ENCODE assay signal across 15 cellular contexts in the genomic region with DNA sequence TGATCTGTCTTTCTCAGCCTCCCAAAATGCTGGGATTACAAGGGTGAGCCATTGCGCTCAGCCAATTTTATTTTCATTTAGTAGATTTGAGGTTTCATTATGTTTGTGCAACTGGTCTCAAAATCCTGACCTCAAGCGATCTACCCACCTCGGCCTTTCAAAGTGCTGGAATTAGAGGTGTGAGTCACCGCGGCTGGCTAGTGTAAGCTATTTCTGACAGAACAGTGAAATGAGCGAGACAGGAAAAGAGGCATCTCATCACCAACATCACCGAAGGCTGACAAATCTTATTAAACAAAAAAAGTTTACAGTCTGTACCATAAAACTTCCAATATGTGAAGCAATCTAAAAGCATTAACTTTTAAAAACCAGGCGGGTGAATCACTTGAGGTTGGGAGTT. TPM values are rescaled to one million over a fixed set of nuclear protein-coding genes. Genes with fewer than 3 reads are reported as not detected.
DNase-seq lines count a peak whose midpoint lies in the region; ATAC-seq, FAIRE-seq and TF ChIP-seq lines count a peak whose summit lies in the region.
"Had no signal": no experiment of that assay in that cellular context is flagged by ENCODE, and none has a peak within 500 bp of the region (broad histone marks: within the 10 kb centered on the region; RNA-seq: fewer than 3 reads in every experiment).

No MANE protein-coding gene starts in this region.

- no peak overlapping the region for H3K18ac ChIP-seq in mesenchymal stem cell (ENCODE audit: low read depth in 1 of 2, low read length in 2 of 2)

- H3K27me3 ChIP-seq in MG63, result no peaks in the 10 kb centered on the region
- H3K27me3 ChIP-seq in GM12878 (replicated peaks in 1 of 2; ENCODE audit: control insufficient read depth in 2 of 2, insufficient read depth in 2 of 2, low read length in 1 of 2), result no peaks in the 10 kb centered on the region
- H3K27me3 ChIP-seq in mesenchymal stem cell (ENCODE audit: control insufficient read depth in 1 of 2, insufficient read depth in 1 of 2, low read length in 2 of 2), result no peaks in the 10 kb centered on the region

- H2BK120ac ChIP-seq in mesenchymal stem cell (ENCODE audit: low read depth, low read length), result no peak overlapping the region

- TF ChIP-seq RAD21 in GM12878 (IDR thresholded peaks at IDR 0.05; ENCODE audit: insufficient read depth, low read depth, low read length), result no peak

- no peak for TF ChIP-seq CTCF in 22Rv1 (IDR thresholded peaks at IDR 0.05)
- TF ChIP-seq CTCF in GM12878 (IDR thresholded peaks at IDR 0.05 in 2 of 3, conservative IDR thresholded peaks at IDR 0.05 in 1 of 3; ENCODE audit: control insufficient read depth in 2 of 3, extremely low read depth in 1 of 3, insufficient read depth in 1 of 3, low read depth in 3 of 3, low read length in 3 of 3), result no peak

- no peak overlapping the region for H3K14ac ChIP-seq in mesenchymal stem cell (ENCODE audit: low read length in 2 of 2)

- SMC1A ChIA-PET in GM12878 (lab: Charles Lee; ENCODE audit: uncharacterized antibody, unreplicated experiment), result interaction anchor here (0.5 kb wide), 1 partner anchor 72 kb away, joined by 3 read pairs; no protein-coding TSS in a partner anchor

- no peak overlapping the region for H4K91ac ChIP-seq in mesenchymal stem cell (ENCODE audit: low read length)

- no peaks in the 10 kb centered on the region; the same call in 1 of the 2 replicates for H3K79me2 ChIP-seq in GM12878 (ENCODE audit: control insufficient read depth, insufficient read depth, low read length)

- in situ Hi-C loops in GM12878 (cut with MboI), result no loop called here

- POLR2A ChIA-PET in GM12878 (lab: Charles Lee), result no interaction called here

- no peak overlapping the region for H2BK5ac ChIP-seq in mesenchymal stem cell (ENCODE audit: low read depth, low read length, poor library complexity, severe bottlenecking)

- ATAC-seq in GM12878 (no peak), HG03139 (IDR thresholded peaks at IDR 0.05; ENCODE audit: unreplicated experiment) (no peak), GM18868 (IDR thresholded peaks at IDR 0.05; ENCODE audit: unreplicated experiment) (no peak)
- ATAC-seq: left lobe of liver, WTC11 had no signal

- CTCF ChIA-PET in GM12878 (lab: Yijun Ruan, JAX), result no interaction called here

- H3K4me1 ChIP-seq in GM12878 (ENCODE audit: control insufficient read depth, insufficient read depth, low read length) (peaks cover 6% of the 10 kb centered on the region), mesenchymal stem cell (ENCODE audit: control insufficient read depth, insufficient read depth, low read depth, low read length) (no peaks in the 10 kb centered on the region)

- H3K27me3 Mint-ChIP-seq in activated T-helper 1 cell treated with anti-CD3 and anti-CD28 coated beads, Interleukin-12 subunit alpha, Interleukin-12 subunit beta, Interleukin-2, Interleukin-4 antibody, amounts not matched to agents 30 ng/mL and 10 ng/mL and 1 ng/mL, durations not matched to agents 14 hours and 24 hours and 36 hours (ENCODE audit: insufficient read depth), result peaks cover 1% of the 10 kb centered on the region
- no peaks in the 10 kb centered on the region for H3K27me3 Mint-ChIP-seq in activated naive CD8-positive, alpha-beta T cell treated with anti-CD3 and anti-CD28 coated beads for 36 hours

- H3K36me3 ChIP-seq in MG63 (no peaks in the 10 kb centered on the region), GM12878 (ENCODE audit: control insufficient read depth in 2 of 2, insufficient read depth in 2 of 2, low read length in 1 of 2) (peaks cover 0 to 3% of the 10 kb centered on the region in 2 experiments; a peak in 1 of 4 replicates), mesenchymal stem cell (ENCODE audit: control insufficient read depth in 1 of 2, insufficient read depth in 2 of 2, low read depth in 1 of 2, low read length in 2 of 2) (peaks cover 0 to 10% of the 10 kb centered on the region in 2 experiments)

- TF ChIP-seq EP300 in GM12878 (IDR thresholded peaks at IDR 0.05; ENCODE audit: borderline replicate concordance in 1 of 2, control insufficient read depth in 1 of 2, low read depth in 2 of 2, low read length in 2 of 2), result no peak

- H3K4me2 ChIP-seq in GM12878 (ENCODE audit: control insufficient read depth, insufficient read depth) (no peak overlapping the region), mesenchymal stem cell (ENCODE audit: low read length, poor library complexity, severe bottlenecking) (no peak overlapping the region)

- H3K9me3 Mint-ChIP-seq in activated T-helper 1 cell treated with anti-CD3 and anti-CD28 coated beads, Interleukin-12 subunit alpha, Interleukin-12 subunit beta, Interleukin-2, Interleukin-4 antibody, amounts not matched to agents 30 ng/mL and 10 ng/mL and 1 ng/mL, durations not matched to agents 14 hours and 24 hours and 36 hours, result peaks cover 38% of the 10 kb centered on the region
- peaks cover 24% of the 10 kb centered on the region for H3K9me3 Mint-ChIP-seq in activated naive CD8-positive, alpha-beta T cell treated with anti-CD3 and anti-CD28 coated beads for 36 hours
- H3K9me3 Mint-ChIP-seq: neural crest cell, WTC11 had no signal

- DNase-seq in MG63 (peak; percentile 78), GM12878 (ENCODE audit: low read depth, low spot score) (no peak), mesenchymal stem cell (peak; percentile 62)
- DNase-seq in activated T-helper 1 cell treated with anti-CD3 and anti-CD28 coated beads, Interleukin-12 subunit alpha, Interleukin-12 subunit beta, Interleukin-2, Interleukin-4 antibody, amounts not matched to agents 30 ng/mL and 10 ng/mL and 1 ng/mL, durations not matched to agents 14 hours and 24 hours and 36 hours (ENCODE audit: low spot score), result no peak
- DNase-seq in activated naive CD8-positive, alpha-beta T cell treated with anti-CD3 and anti-CD28 coated beads for 36 hours, result no peak
- DNase-seq: ACHN; NCI-H1436; NCI-H524; stimulated activated CD4-positive, alpha-beta T cell treated with anti-CD3 and anti-CD28 coated beads, Interleukin-12 subunit alpha, Interleukin-12 subunit beta, amount 100 ng/mL, for 4 hours had no signal

- H2AK5ac ChIP-seq in mesenchymal stem cell (ENCODE audit: low read length, severe bottlenecking), result no peak overlapping the region

- H3K4me3 ChIP-seq in MG63 (no peak overlapping the region), GM12878 (no peak overlapping the region), mesenchymal stem cell (ENCODE audit: insufficient read depth in 1 of 2, low read depth in 1 of 2, low read length in 2 of 2) (no peak overlapping the region)

- H3K23ac ChIP-seq in mesenchymal stem cell (ENCODE audit: low read length in 2 of 2), result no peak overlapping the region

- no peak overlapping the region for H3K27ac Mint-ChIP-seq in activated T-helper 1 cell treated with anti-CD3 and anti-CD28 coated beads, Interleukin-12 subunit alpha, Interleukin-12 subunit beta, Interleukin-2, Interleukin-4 antibody, amounts not matched to agents 30 ng/mL and 10 ng/mL and 1 ng/mL, durations not matched to agents 14 hours and 24 hours and 36 hours
- H3K27ac Mint-ChIP-seq in activated naive CD8-positive, alpha-beta T cell treated with anti-CD3 and anti-CD28 coated beads for 36 hours, result no peak overlapping the region
- H3K27ac Mint-ChIP-seq: WTC11 had no signal

- H3K9me3 ChIP-seq in MG63, result no peaks in the 10 kb centered on the region
- H3K9me3 ChIP-seq in GM12878 (replicated peaks; ENCODE audit: control insufficient read depth, insufficient read depth, low read length), result peaks cover 11% of the 10 kb centered on the region
- no peaks in the 10 kb centered on the region for H3K9me3 ChIP-seq in mesenchymal stem cell (ENCODE audit: control insufficient read depth, low read length)

- H4K20me1 ChIP-seq in GM12878 (ENCODE audit: control insufficient read depth, insufficient read depth), result no peaks in the 10 kb centered on the region

- H2AFZ ChIP-seq in GM12878 (ENCODE audit: control insufficient read depth, low read depth, low read length), result no peak overlapping the region
- no peak overlapping the region for H2AFZ ChIP-seq in mesenchymal stem cell (ENCODE audit: low read depth, low read length)

- H3K27ac ChIP-seq in 22Rv1 (peak overlapping the region; percentile 85), GM12878 (ENCODE audit: control insufficient read depth, insufficient read depth) (no peak overlapping the region), mesenchymal stem cell (ENCODE audit: low read length, poor library complexity, severe bottlenecking) (peak overlapping the region; percentile 49)

- H2BK12ac ChIP-seq in mesenchymal stem cell (ENCODE audit: low read length in 2 of 2), result no peak overlapping the region

- H2BK15ac ChIP-seq in mesenchymal stem cell (ENCODE audit: low read depth, poor library complexity, severe bottlenecking), result no peak overlapping the region

- intact Hi-C loops in GM12878 (cut with micrococcal nuclease; ENCODE audit: unreplicated experiment), result no loop called here
- intact Hi-C loops in activated T-helper 1 cell treated with anti-CD3 and anti-CD28 coated beads, Interleukin-12 subunit alpha, Interleukin-12 subunit beta, Interleukin-2, Interleukin-4 antibody, amounts not matched to agents 30 ng/mL and 10 ng/mL and 1 ng/mL, durations not matched to agents 14 hours and 24 hours and 36 hours (cut with micrococcal nuclease), result no loop called here

- peaks cover 25% of the 10 kb centered on the region for H3K79me1 ChIP-seq in mesenchymal stem cell (replicated peaks; ENCODE audit: low read length, poor library complexity, severe bottlenecking)

- no TSS peak for BruUV-seq in GM12878 (replicated peaks; lab: Mats Ljungman, UMichigan)

- 71% methylated on average over 8 of the region's 8 CpGs for WGBS in GM12878 (ENCODE audit: insufficient coverage, insufficient replicate concordance, low lambda C conversion rate, missing lambda C conversion rate)
- 87% methylated on average over 7 of the region's 8 CpGs for WGBS in mesenchymal stem cell

- no peak overlapping the region for H3K9ac ChIP-seq in GM12878 (ENCODE audit: control insufficient read depth, insufficient read depth, low read length)
- no peak overlapping the region for H3K9ac ChIP-seq in mesenchymal stem cell (ENCODE audit: low read length)

- no peak overlapping the region for H4K8ac ChIP-seq in mesenchymal stem cell (ENCODE audit: low read length)

- H3K4ac ChIP-seq in mesenchymal stem cell (ENCODE audit: low read depth in 1 of 2, low read length in 2 of 2), result no peak overlapping the region

- peak; percentile 59 for FAIRE-seq in GM12878 (lab: Jason Lieb, UNC)

- no peak overlapping the region for H3K4me3 Mint-ChIP-seq in activated T-helper 1 cell treated with anti-CD3 and anti-CD28 coated beads, Interleukin-12 subunit alpha, Interleukin-12 subunit beta, Interleukin-2, Interleukin-4 antibody, amounts not matched to agents 30 ng/mL and 10 ng/mL and 1 ng/mL, durations not matched to agents 14 hours and 24 hours and 36 hours
- H3K4me3 Mint-ChIP-seq in activated naive CD8-positive, alpha-beta T cell treated with anti-CD3 and anti-CD28 coated beads for 36 hours, result no peak overlapping the region
- H3K4me3 Mint-ChIP-seq: neural crest cell, WTC11 had no signal

- H3K36me3 Mint-ChIP-seq in activated T-helper 1 cell treated with anti-CD3 and anti-CD28 coated beads, Interleukin-12 subunit alpha, Interleukin-12 subunit beta, Interleukin-2, Interleukin-4 antibody, amounts not matched to agents 30 ng/mL and 10 ng/mL and 1 ng/mL, durations not matched to agents 14 hours and 24 hours and 36 hours (ENCODE audit: low read depth), result peaks cover 39% of the 10 kb centered on the region
- peaks cover 80% of the 10 kb centered on the region for H3K36me3 Mint-ChIP-seq in activated naive CD8-positive, alpha-beta T cell treated with anti-CD3 and anti-CD28 coated beads for 36 hours

- no peak for TF ChIP-seq POLR2A in GM12878 (IDR thresholded peaks at IDR 0.05; ENCODE audit: low read depth, low read length)

- RAD21 ChIA-PET in GM12878 (lab: Charles Lee; ENCODE audit: unreplicated experiment), result no interaction called here

- H3K4me1 Mint-ChIP-seq in activated T-helper 1 cell treated with anti-CD3 and anti-CD28 coated beads, Interleukin-12 subunit alpha, Interleukin-12 subunit beta, Interleukin-2, Interleukin-4 antibody, amounts not matched to agents 30 ng/mL and 10 ng/mL and 1 ng/mL, durations not matched to agents 14 hours and 24 hours and 36 hours (ENCODE audit: low read depth), result peaks cover 24% of the 10 kb centered on the region
- H3K4me1 Mint-ChIP-seq in activated naive CD8-positive, alpha-beta T cell treated with anti-CD3 and anti-CD28 coated beads for 36 hours, result peaks cover 11% of the 10 kb centered on the region

RNA-seq across cellular contexts. Expression of a gene that starts 12.2 kb away (rescaled TPM):
- total RNA-seq in MG63 (2014; rRNA removed; shearing (Covaris generic); ENCODE audit: low replicate concordance), result 1.5 and 2.3 TPM in 2 replicates
- total RNA-seq in GM12878 (2013; cell fraction: nucleolus; rRNA removed), result 11.4 and 12.7 TPM in 2 replicates
- total RNA-seq in GM12878 (2014; rRNA removed), result 3.3 and 4.5 TPM in 2 replicates
- total RNA-seq in GM12878 (2014; rRNA removed; fragmentation: Illumina TruSeq; extraction: Trizol), result 4.1 and 4.3 TPM in 2 replicates
- total RNA-seq in GM12878 (2021), result 2.8 and 3.5 TPM in 2 replicates
- 4.3 TPM for polyA plus RNA-seq in GM12878 (2011; ENCODE audit: low read depth)
- polyA plus RNA-seq in GM12878 (2011; rRNA removed), result 3.4 and 5.0 TPM in 2 replicates
- 1.1 and 1.5 TPM in 2 replicates for polyA plus RNA-seq in GM12878 (2011; cell fraction: cytosol; rRNA removed)
- polyA plus RNA-seq in GM12878 (2011; cell fraction: nucleus; rRNA removed), result 2.1 and 2.4 TPM in 2 replicates
- polyA plus RNA-seq in GM12878 (2012), result 2.9 and 3.9 TPM in 2 replicates
- 3.7 and 5.1 TPM in 2 replicates for polyA plus RNA-seq in GM12878 (2014; fragmentation: Illumina TruSeq; extraction: Trizol)
- polyA plus RNA-seq in GM12878 (2014; fragmentation: Nextera tagmentation; extraction: Ambion mirVana), result under 1 TPM; 0.26 to 0.53 TPM
- polyA plus RNA-seq in GM12878 (2014; rRNA removed), result 2.1 and 2.3 TPM in 2 replicates
- polyA plus RNA-seq in GM12878 (2016; fragmentation: Nextera tagmentation; extraction: Ambion mirVana), result 1 to 10 TPM in 1 of 2 experiments, under 1 TPM in 1; 0.55 to 1.6 TPM
- 5.2 and 7.2 TPM in 2 replicates for polyA minus RNA-seq in GM12878 (2011; rRNA and poly(A)+ RNA removed)
- 2.0 and 3.3 TPM in 2 replicates for polyA minus RNA-seq in GM12878 (2011; cell fraction: cytosol; rRNA and poly(A)+ RNA removed)
- 2.5 and 4.5 TPM in 2 replicates for polyA minus RNA-seq in GM12878 (2011; cell fraction: nucleus; rRNA and poly(A)+ RNA removed)
- polyA plus RNA-seq in mesenchymal stem cell (2013, experiment 1 of 2), result 0.79 TPM
- 0.84 TPM for polyA plus RNA-seq in mesenchymal stem cell (2013, experiment 2 of 2)
- total RNA-seq in activated T-helper 1 cell treated with anti-CD3 and anti-CD28 coated beads, Interleukin-12 subunit alpha, Interleukin-12 subunit beta, Interleukin-2, Interleukin-4 antibody, amounts not matched to agents 30 ng/mL and 10 ng/mL and 1 ng/mL, durations not matched to agents 14 hours and 24 hours and 36 hours, result 4.2 and 4.6 TPM in 2 replicates
- 1 to 10 TPM; 5.1 to 6.1 TPM for total RNA-seq in activated naive CD8-positive, alpha-beta T cell treated with anti-CD3 and anti-CD28 coated beads for 36 hours

RNA-seq across cellular contexts. Expression of a gene that starts 27.2 kb away (rescaled TPM):
- total RNA-seq in MG63 (2014; rRNA removed; shearing (Covaris generic); ENCODE audit: low replicate concordance), result 0.63 and 3.3 TPM in 2 replicates
- 46.3 and 46.9 TPM in 2 replicates for total RNA-seq in GM12878 (2013; cell fraction: nucleolus; rRNA removed)
- total RNA-seq in GM12878 (2014; rRNA removed) (6.9 and 9.9 TPM in 2 replicates), GM12878 (2014; rRNA removed; fragmentation: Illumina TruSeq; extraction: Trizol) (15.6 and 16.0 TPM in 2 replicates), GM12878 (2021) (7.0 and 8.3 TPM in 2 replicates)
- polyA plus RNA-seq in GM12878 (2011; ENCODE audit: low read depth), result 3.7 TPM
- polyA plus RNA-seq in GM12878 (2011; rRNA removed) (11.8 and 18.5 TPM in 2 replicates), GM12878 (2014; fragmentation: Illumina TruSeq; extraction: Trizol) (8.0 and 14.9 TPM in 2 replicates), GM12878 (2014; fragmentation: Nextera tagmentation; extraction: Ambion mirVana) (1 to 10 TPM; 4.4 to 6.6 TPM), GM12878 (2014; rRNA removed) (4.0 and 6.3 TPM in 2 replicates), GM12878 (2016; fragmentation: Nextera tagmentation; extraction: Ambion mirVana) (10 to 100 TPM in 1 of 2 experiments, 1 to 10 TPM in 1; 6.7 to 10.0 TPM)
- polyA plus RNA-seq in GM12878 (2011; cell fraction: cytosol; rRNA removed), result 4.9 and 6.8 TPM in 2 replicates
- polyA plus RNA-seq in GM12878 (2011; cell fraction: nucleus; rRNA removed), result 15.7 and 17.3 TPM in 2 replicates
- 6.0 and 7.9 TPM in 2 replicates for polyA plus RNA-seq in GM12878 (2012)
- 12.1 and 19.6 TPM in 2 replicates for polyA minus RNA-seq in GM12878 (2011; rRNA and poly(A)+ RNA removed)
- 8.7 TPM in 2 replicates for polyA minus RNA-seq in GM12878 (2011; cell fraction: cytosol; rRNA and poly(A)+ RNA removed)
- polyA minus RNA-seq in GM12878 (2011; cell fraction: nucleus; rRNA and poly(A)+ RNA removed), result 6.9 and 10.0 TPM in 2 replicates
- polyA plus RNA-seq in mesenchymal stem cell (2013, experiment 1 of 2), result 3.0 TPM
- polyA plus RNA-seq in mesenchymal stem cell (2013, experiment 2 of 2), result 2.9 TPM
- 7.0 and 9.4 TPM in 2 replicates for total RNA-seq in activated T-helper 1 cell treated with anti-CD3 and anti-CD28 coated beads, Interleukin-12 subunit alpha, Interleukin-12 subunit beta, Interleukin-2, Interleukin-4 antibody, amounts not matched to agents 30 ng/mL and 10 ng/mL and 1 ng/mL, durations not matched to agents 14 hours and 24 hours and 36 hours
- total RNA-seq in activated naive CD8-positive, alpha-beta T cell treated with anti-CD3 and anti-CD28 coated beads for 36 hours, result 10 to 100 TPM; 11.1 to 12.0 TPM

RNA-seq across cellular contexts. Expression of a gene that starts 38.0 kb away (rescaled TPM):
- total RNA-seq in MG63 (2014; rRNA removed; shearing (Covaris generic); ENCODE audit: low replicate concordance), result 1.6 TPM in 1 of 2 replicates, not detected in the other
- 26.7 and 27.0 TPM in 2 replicates for total RNA-seq in GM12878 (2013; cell fraction: nucleolus; rRNA removed)
- total RNA-seq in GM12878 (2014; rRNA removed) (0.79 and 1.1 TPM in 2 replicates), GM12878 (2014; rRNA removed; fragmentation: Illumina TruSeq; extraction: Trizol) (1.3 and 1.8 TPM in 2 replicates), GM12878 (2021) (2.1 and 2.6 TPM in 2 replicates)
- 1.4 TPM for polyA plus RNA-seq in GM12878 (2011; ENCODE audit: low read depth)
- polyA plus RNA-seq in GM12878 (2011; rRNA removed) (7.7 and 9.3 TPM in 2 replicates), GM12878 (2014; fragmentation: Illumina TruSeq; extraction: Trizol) (1.6 TPM in 1 of 2 replicates, not detected in the other), GM12878 (2014; fragmentation: Nextera tagmentation; extraction: Ambion mirVana) (1 to 10 TPM in 1 of 2 experiments, under 1 TPM in 1; 0.48 to 1.0 TPM), GM12878 (2014; rRNA removed) (2.7 and 3.0 TPM in 2 replicates), GM12878 (2016; fragmentation: Nextera tagmentation; extraction: Ambion mirVana) (1 to 10 TPM in 1 of 2 experiments, under 1 TPM in 1; 0.96 to 1.3 TPM)
- 5.6 and 7.0 TPM in 2 replicates for polyA plus RNA-seq in GM12878 (2011; cell fraction: cytosol; rRNA removed)
- polyA plus RNA-seq in GM12878 (2011; cell fraction: nucleus; rRNA removed), result 6.4 and 6.7 TPM in 2 replicates
- 1.5 and 2.1 TPM in 2 replicates for polyA plus RNA-seq in GM12878 (2012)
- polyA minus RNA-seq in GM12878 (2011; rRNA and poly(A)+ RNA removed), result 5.5 and 6.3 TPM in 2 replicates
- polyA minus RNA-seq in GM12878 (2011; cell fraction: cytosol; rRNA and poly(A)+ RNA removed), result 2.4 and 2.5 TPM in 2 replicates
- polyA minus RNA-seq in GM12878 (2011; cell fraction: nucleus; rRNA and poly(A)+ RNA removed), result 3.7 and 7.0 TPM in 2 replicates
- 4.7 TPM for polyA plus RNA-seq in mesenchymal stem cell (2013, experiment 1 of 2)
- 4.1 TPM for polyA plus RNA-seq in mesenchymal stem cell (2013, experiment 2 of 2)
- total RNA-seq in activated T-helper 1 cell treated with anti-CD3 and anti-CD28 coated beads, Interleukin-12 subunit alpha, Interleukin-12 subunit beta, Interleukin-2, Interleukin-4 antibody, amounts not matched to agents 30 ng/mL and 10 ng/mL and 1 ng/mL, durations not matched to agents 14 hours and 24 hours and 36 hours, result 10.5 and 11.0 TPM in 2 replicates
- 1 to 10 TPM; 4.9 to 7.1 TPM for total RNA-seq in activated naive CD8-positive, alpha-beta T cell treated with anti-CD3 and anti-CD28 coated beads for 36 hours

Comparison
In these comparisons a context has a peak if more than half of its experiments do, and no peak if none do; other contexts are left out.
1. DNase-seq: peak in MG63 (single experiment) and mesenchymal stem cell (single experiment); none in GM12878 (single experiment), activated T-helper 1 cell treated with anti-CD3 and anti-CD28 coated beads, Interleukin-12 subunit alpha, Interleukin-12 subunit beta, Interleukin-2, Interleukin-4 antibody, amounts not matched to agents 30 ng/mL and 10 ng/mL and 1 ng/mL, durations not matched to agents 14 hours and 24 hours and 36 hours (single experiment) and activated naive CD8-positive, alpha-beta T cell treated with anti-CD3 and anti-CD28 coated beads for 36 hours (single experiment).